ENCODE assay signal across 21 cellular contexts in genomic region chr16:68488559-68488958, GRCh38.
"Had no signal": no experiment of that assay in that cellular context is flagged by ENCODE, and none has a peak within 500 bp of the region (broad histone marks: within the 10 kb centered on the region; RNA-seq: fewer than 3 reads in every experiment).

No MANE protein-coding gene starts in this region.

- DNase-seq: cortex of kidney; effector memory CD8-positive, alpha-beta T cell; esophagus squamous epithelium; foreskin melanocyte; glutamatergic neuron; heart right ventricle; hippocampal formation; islet precursor cell; natural killer cell; occipital lobe; ovary; psoas muscle; right cardiac atrium; spleen; stimulated activated CD4-positive, alpha-beta T cell treated with anti-CD3 and anti-CD28 coated beads, Interleukin-4, amount 100 ng/mL, for 4 hours; upper lobe of right lung had no signal

- H3K27me3 Mint-ChIP-seq: stimulated activated naive CD8-positive, alpha-beta T cell treated with anti-CD3 and anti-CD28 coated beads, Interleukin-15, Interleukin-2, amounts not matched to agents 100 ng/mL and 50 ng/mL, for 24 hours had no signal

- H3K9me3 Mint-ChIP-seq: effector memory CD8-positive, alpha-beta T cell; memory B cell; natural killer cell; stimulated activated memory B cell treated with anti-CD40 and anti-IgM and Interleukin-4, amounts not matched to agents 10 μg/mL and 1 μg/mL and 100 μg/mL, for 72 hours; stimulated activated naive CD8-positive, alpha-beta T cell treated with anti-CD3 and anti-CD28 coated beads, Interleukin-15, Interleukin-2, amounts not matched to agents 100 ng/mL and 50 ng/mL, for 24 hours had no signal

- H3K36me3 Mint-ChIP-seq: memory B cell; natural killer cell; stimulated activated memory B cell treated with anti-CD40 and anti-IgM and Interleukin-4, amounts not matched to agents 10 μg/mL and 1 μg/mL and 100 μg/mL, for 72 hours had no signal

- H3K27ac Mint-ChIP-seq: effector memory CD8-positive, alpha-beta T cell; memory B cell; natural killer cell; stimulated activated memory B cell treated with anti-CD40 and anti-IgM and Interleukin-4, amounts not matched to agents 10 μg/mL and 1 μg/mL and 100 μg/mL, for 72 hours; stimulated activated naive CD8-positive, alpha-beta T cell treated with anti-CD3 and anti-CD28 coated beads, Interleukin-15, Interleukin-2, amounts not matched to agents 100 ng/mL and 50 ng/mL, for 24 hours had no signal

- H3K4me3 Mint-ChIP-seq: effector memory CD8-positive, alpha-beta T cell; memory B cell; natural killer cell; stimulated activated memory B cell treated with anti-CD40 and anti-IgM and Interleukin-4, amounts not matched to agents 10 μg/mL and 1 μg/mL and 100 μg/mL, for 72 hours; stimulated activated naive CD8-positive, alpha-beta T cell treated with anti-CD3 and anti-CD28 coated beads, Interleukin-15, Interleukin-2, amounts not matched to agents 100 ng/mL and 50 ng/mL, for 24 hours had no signal

- H3K4me1 Mint-ChIP-seq: natural killer cell had no signal

- ATAC-seq: effector memory CD8-positive, alpha-beta T cell; heart right ventricle; left lobe of liver; natural killer cell; psoas muscle; right cardiac atrium; stimulated activated memory B cell treated with anti-CD40 and anti-IgM and Interleukin-4, amounts not matched to agents 10 μg/mL and 1 μg/mL and 100 μg/mL, for 72 hours; upper lobe of right lung had no signal

- FAIRE-seq: endometrium had no signal
